Comparison of ENCODE assay signal across 16 cellular contexts in the genomic region with DNA sequence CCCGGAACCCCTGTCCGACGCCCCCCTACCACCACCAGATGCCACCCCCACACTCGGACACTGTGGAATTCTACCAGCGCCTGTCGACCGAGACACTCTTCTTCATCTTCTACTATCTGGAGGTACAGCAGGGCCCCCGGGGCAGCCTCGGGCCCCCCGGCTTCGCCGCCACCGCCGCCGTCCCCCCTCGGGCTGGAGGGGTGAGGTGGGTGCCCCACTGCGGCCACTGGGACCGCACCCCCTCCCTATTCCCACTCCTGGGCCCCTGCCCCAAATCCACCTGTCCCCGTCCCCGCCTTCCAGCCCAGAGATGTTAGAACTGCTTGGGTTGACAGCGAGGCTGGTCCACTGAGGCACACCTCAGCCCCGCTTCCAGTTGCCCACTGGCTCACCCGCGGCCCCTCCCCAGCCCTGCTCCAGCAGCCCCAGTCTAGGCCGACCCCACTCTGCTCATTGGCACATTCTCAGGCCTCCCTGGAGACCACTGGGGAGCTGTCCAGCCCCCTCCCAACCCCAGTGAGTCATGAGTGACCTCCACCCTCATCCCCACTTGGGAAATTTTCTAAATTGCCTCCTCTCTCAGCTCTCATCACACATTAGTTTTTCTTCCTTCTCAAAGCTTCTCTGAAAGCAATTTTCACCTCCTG. TPM values are rescaled to one million over a fixed set of nuclear protein-coding genes. Genes with fewer than 3 reads are reported as not detected.
DNase-seq lines count a peak whose midpoint lies in the region; ATAC-seq, FAIRE-seq and TF ChIP-seq lines count a peak whose summit lies in the region.
"Had no signal": no experiment of that assay in that cellular context is flagged by ENCODE, and none has a peak within 500 bp of the region (broad histone marks: within the 10 kb centered on the region; RNA-seq: fewer than 3 reads in every experiment).

No MANE protein-coding gene starts in this region.

- H4K20me1 ChIP-seq in HepG2 (ENCODE audit: insufficient read depth, low read length) = 0 out of 2 replicates have a peak, but pooled peaks cover 3% of the 10 kb centered on the region

- H3K27me3 ChIP-seq in HepG2 (ENCODE audit: control insufficient read depth in 1 of 2, insufficient read depth in 2 of 2, low read length in 2 of 2) (no peaks in the 10 kb centered on the region), right lobe of liver (no peaks in the 10 kb centered on the region), stomach smooth muscle (ENCODE audit: control insufficient read depth in 1 of 2, insufficient read depth in 2 of 2, low read length in 2 of 2) (no peaks in the 10 kb centered on the region)

- TF ChIP-seq RAD21 in HepG2 (CRISPR knock-in tag; IDR thresholded peaks at IDR 0.05) = no peak

- POLR2A ChIA-PET in HepG2 (lab: Yijun Ruan, JAX) = no interaction called here

- no peak for ATAC-seq in HepG2
- no peak for ATAC-seq in right lobe of liver
- no peak for ATAC-seq in HG02885 (IDR thresholded peaks at IDR 0.05; ENCODE audit: poor library complexity, unreplicated experiment)
- ATAC-seq: activated naive CD8-positive, alpha-beta T cell treated with anti-CD3 and anti-CD28 coated beads, Interleukin-2, amount 50 U/mL, for 24 hours had no signal

- no peak overlapping the region for H3K27ac ChIP-seq in HepG2 (ENCODE audit: extremely low read length, insufficient read depth, low read length)
- H3K27ac ChIP-seq in right lobe of liver = no peak overlapping the region
- H3K27ac ChIP-seq in stomach smooth muscle (ENCODE audit: low read length) = peak overlapping the region; percentile 6
- H3K27ac ChIP-seq: KMS-11 had no signal

- BruUV-seq in HepG2 (replicated peaks; lab: Mats Ljungman, UMichigan) = no TSS peak

- H3K4me2 ChIP-seq in HepG2 (ENCODE audit: low read depth, low read length) = no peak overlapping the region
- H3K4me2 ChIP-seq: KMS-11 had no signal

- TF ChIP-seq EP300 in HepG2 (IDR thresholded peaks at IDR 0.05; ENCODE audit: low read depth in 2 of 2, low read length in 2 of 2) (no peak), HepG2 (CRISPR knock-in tag; IDR thresholded peaks at IDR 0.05; ENCODE audit: borderline replicate concordance) (no peak)

- H3K9me3 ChIP-seq in HepG2 (ENCODE audit: low read length) = no peaks in the 10 kb centered on the region
- H3K9me3 ChIP-seq in right lobe of liver = no peaks in the 10 kb centered on the region
- no peaks in the 10 kb centered on the region for H3K9me3 ChIP-seq in stomach smooth muscle (ENCODE audit: control insufficient read depth in 2 of 2, low read length in 2 of 2)

- TF ChIP-seq CTCF in HepG2 (CRISPR knock-in tag; IDR thresholded peaks at IDR 0.05) (no peak), right lobe of liver (IDR thresholded peaks at IDR 0.05) (no peak)

- H3K9ac ChIP-seq in HepG2 (ENCODE audit: insufficient read depth, low read depth, low read length) (no peak overlapping the region), stomach smooth muscle (ENCODE audit: low read length in 2 of 2) (no peak overlapping the region)
- H3K9ac ChIP-seq: KMS-11 had no signal

- H3K36me3 ChIP-seq in HepG2 (replicated peaks in 1 of 2; ENCODE audit: control insufficient read depth in 1 of 2, insufficient read depth in 2 of 2, low read length in 2 of 2) = peaks cover 35 to 90% of the 10 kb centered on the region in 2 experiments
- H3K36me3 ChIP-seq in right lobe of liver = peaks cover 6 to 96% (median 37%) of the 10 kb centered on the region in 4 donors
- peaks cover 56 to 61% of the 10 kb centered on the region in 2 donors for H3K36me3 ChIP-seq in stomach smooth muscle (ENCODE audit: control insufficient read depth in 2 of 2, insufficient read depth in 2 of 2, low read length in 2 of 2)

- intact Hi-C loops in HepG2 (cut with micrococcal nuclease; ENCODE audit: unreplicated experiment) = no loop called here
- intact Hi-C loops in right lobe of liver (cut with DNase I) = no loop called here

- no peak overlapping the region for H2AFZ ChIP-seq in HepG2 (ENCODE audit: low read length)

- DNase-seq in HepG2 (ENCODE audit: low spot score) (no peak), right lobe of liver (no peak), fibroblast of peridontal ligament (ENCODE audit: extremely low read depth) (peak; percentile 34), NCI-H526 (lab: John Stamatoyannopoulos, UW) (no peak)
- DNase-seq: activated naive CD8-positive, alpha-beta T cell treated with anti-CD3 and anti-CD28 coated beads, Interleukin-2, amount 50 U/mL, for 24 hours; AML-193; DMS53; midbrain; NCI-H187; stimulated activated CD4-positive, alpha-beta T cell treated with anti-CD3 and anti-CD28 coated beads, Interleukin-4, amount 100 ng/mL, for 24 hours; stimulated activated naive CD4-positive, alpha-beta T cell treated with Interleukin-2 at 50 U/mL for 16 hours had no signal

- H3K4me3 ChIP-seq in HepG2 (replicated peaks in 1 of 3; ENCODE audit: insufficient read depth in 1 of 3, low read depth in 2 of 3, low read length in 3 of 3) (no peak overlapping the region), right lobe of liver (no peak overlapping the region), stomach smooth muscle (ENCODE audit: low read length in 2 of 2) (no peak overlapping the region)

- TF ChIP-seq POLR2A in HepG2 (IDR thresholded peaks at IDR 0.05; ENCODE audit: insufficient read depth in 1 of 2, low read depth in 2 of 2, low read length in 2 of 2) = no peak
- no peak for TF ChIP-seq POLR2A in right lobe of liver (IDR thresholded peaks at IDR 0.05)

- H3K79me2 ChIP-seq in HepG2 (ENCODE audit: insufficient read depth, low read length) = no peaks in the 10 kb centered on the region

- 99% methylated on average over 25 of the region's 25 CpGs for WGBS in HepG2 (ENCODE audit: low lambda C conversion rate)
- WGBS in right lobe of liver (ENCODE audit: insufficient coverage, low coverage, low lambda C conversion rate, missing lambda C conversion rate) = 83% methylated on average over 1 of the region's 25 CpGs

- H3K4me1 ChIP-seq in HepG2 (ENCODE audit: insufficient read depth, low read length) (peaks cover under 1% of the 10 kb centered on the region; the same call in 1 of the 2 replicates), right lobe of liver (no peaks in the 10 kb centered on the region), stomach smooth muscle (ENCODE audit: control insufficient read depth, insufficient read depth, low read length) (peaks cover 11% of the 10 kb centered on the region)

- in situ Hi-C loops in HepG2 (cut with HindIII; ENCODE audit: extremely low pct_ligation_motif_present, low pct_unique_long_range_greater_than_20kb) = no loop called here

- FAIRE-seq in HepG2 (lab: Jason Lieb, UNC) = no peak
- FAIRE-seq: colon, TTC549 had no signal

- CTCF ChIA-PET in HepG2 (lab: Yijun Ruan, JAX; ENCODE audit: low intra/inter-chr PET ratio, low total read pairs) = no interaction called here

RNA-seq across cellular contexts. Expression of a gene that starts 6.5 kb away (rescaled TPM):
- 3.8 and 4.0 TPM in 2 replicates for total RNA-seq in HepG2 (2016; rRNA removed; fragmentation: Illumina TruSeq; extraction: Trizol)
- 1.9 and 2.2 TPM in 2 replicates for total RNA-seq in HepG2 (2016; cell fraction: cytosol; rRNA removed; fragmentation: Illumina TruSeq; extraction: Trizol; ENCODE audit: low read depth)
- total RNA-seq in HepG2 (2016; cell fraction: insoluble cytoplasmic fraction; rRNA removed; fragmentation: Illumina TruSeq; extraction: Trizol) = 4.3 and 4.8 TPM in 2 replicates
- 1.6 and 1.8 TPM in 2 replicates for total RNA-seq in HepG2 (2016; cell fraction: membrane; rRNA removed; fragmentation: Illumina TruSeq; extraction: Trizol)
- total RNA-seq in HepG2 (2016; cell fraction: nucleus; rRNA removed; fragmentation: Illumina TruSeq; extraction: Trizol) = 2.2 and 2.7 TPM in 2 replicates
- 1.8 and 2.0 TPM in 2 replicates for polyA plus RNA-seq in HepG2 (2011; rRNA removed)
- 2.1 and 2.4 TPM in 2 replicates for polyA plus RNA-seq in HepG2 (2011; cell fraction: cytosol; rRNA removed)
- polyA plus RNA-seq in HepG2 (2011; cell fraction: nucleus; rRNA removed) = 1.8 and 2.0 TPM in 2 replicates
- 2.6 TPM in 2 replicates for polyA plus RNA-seq in HepG2 (2012)
- polyA plus RNA-seq in HepG2 (2016; cell fraction: cytosol; fragmentation: Illumina TruSeq; extraction: Trizol; ENCODE audit: low read depth) = 1.6 TPM in 2 replicates
- 4.4 and 4.9 TPM in 2 replicates for polyA plus RNA-seq in HepG2 (2016; cell fraction: insoluble cytoplasmic fraction; fragmentation: Illumina TruSeq; extraction: Trizol; ENCODE audit: low read depth)
- 1.0 TPM in 2 replicates for polyA plus RNA-seq in HepG2 (2016; cell fraction: membrane; fragmentation: Illumina TruSeq; extraction: Trizol; ENCODE audit: low read depth)
- 2.7 and 3.1 TPM in 2 replicates for polyA plus RNA-seq in HepG2 (2016; cell fraction: nucleus; fragmentation: Illumina TruSeq; extraction: Trizol; ENCODE audit: insufficient read depth, low read depth)
- polyA minus RNA-seq in HepG2 (2011; rRNA and poly(A)+ RNA removed; ENCODE audit: low replicate concordance) = 0.40 and 0.48 TPM in 2 replicates
- polyA minus RNA-seq in HepG2 (2011; cell fraction: cytosol; rRNA and poly(A)+ RNA removed) = 0.79 and 1.1 TPM in 2 replicates
- polyA minus RNA-seq in HepG2 (2011; cell fraction: nucleus; rRNA and poly(A)+ RNA removed) = 1.7 and 1.9 TPM in 2 replicates
- total RNA-seq in right lobe of liver = 1 to 10 TPM; 1.2 to 3.5 (median 3.2) TPM

RNA-seq across cellular contexts. Expression of a gene that starts 15.4 kb away (rescaled TPM):
- total RNA-seq in HepG2 (2016; rRNA removed; fragmentation: Illumina TruSeq; extraction: Trizol) (5.8 and 7.6 TPM in 2 replicates), right lobe of liver (10 to 100 TPM in 5 of 6 experiments, 1 to 10 TPM in 1; 7.1 to 21.6 (median 15.5) TPM)
- total RNA-seq in HepG2 (2016; cell fraction: cytosol; rRNA removed; fragmentation: Illumina TruSeq; extraction: Trizol; ENCODE audit: low read depth) = 4.0 and 5.5 TPM in 2 replicates
- total RNA-seq in HepG2 (2016; cell fraction: insoluble cytoplasmic fraction; rRNA removed; fragmentation: Illumina TruSeq; extraction: Trizol) = 6.1 and 8.1 TPM in 2 replicates
- total RNA-seq in HepG2 (2016; cell fraction: membrane; rRNA removed; fragmentation: Illumina TruSeq; extraction: Trizol) = 11.8 and 13.1 TPM in 2 replicates
- total RNA-seq in HepG2 (2016; cell fraction: nucleus; rRNA removed; fragmentation: Illumina TruSeq; extraction: Trizol) = 11.3 and 13.6 TPM in 2 replicates
- 4.3 and 4.9 TPM in 2 replicates for polyA plus RNA-seq in HepG2 (2011; rRNA removed)
- 4.0 and 4.5 TPM in 2 replicates for polyA plus RNA-seq in HepG2 (2011; cell fraction: cytosol; rRNA removed)
- polyA plus RNA-seq in HepG2 (2011; cell fraction: nucleus; rRNA removed) = 21.1 and 21.5 TPM in 2 replicates
- 18.8 and 22.7 TPM in 2 replicates for polyA plus RNA-seq in HepG2 (2012)
- polyA plus RNA-seq in HepG2 (2016; cell fraction: cytosol; fragmentation: Illumina TruSeq; extraction: Trizol; ENCODE audit: low read depth) = 7.9 TPM in 2 replicates
- 25.5 and 38.4 TPM in 2 replicates for polyA plus RNA-seq in HepG2 (2016; cell fraction: insoluble cytoplasmic fraction; fragmentation: Illumina TruSeq; extraction: Trizol; ENCODE audit: low read depth)
- polyA plus RNA-seq in HepG2 (2016; cell fraction: membrane; fragmentation: Illumina TruSeq; extraction: Trizol; ENCODE audit: low read depth) = 11.9 and 12.9 TPM in 2 replicates
- polyA plus RNA-seq in HepG2 (2016; cell fraction: nucleus; fragmentation: Illumina TruSeq; extraction: Trizol; ENCODE audit: insufficient read depth, low read depth) = 58.2 and 71.4 TPM in 2 replicates
- 6.7 and 8.6 TPM in 2 replicates for polyA minus RNA-seq in HepG2 (2011; rRNA and poly(A)+ RNA removed; ENCODE audit: low replicate concordance)
- 13.1 and 16.9 TPM in 2 replicates for polyA minus RNA-seq in HepG2 (2011; cell fraction: cytosol; rRNA and poly(A)+ RNA removed)
- polyA minus RNA-seq in HepG2 (2011; cell fraction: nucleus; rRNA and poly(A)+ RNA removed) = 7.5 and 10.3 TPM in 2 replicates

RNA-seq across cellular contexts. Expression of a gene that starts 20.0 kb away (rescaled TPM):
- total RNA-seq in HepG2 (2016; rRNA removed; fragmentation: Illumina TruSeq; extraction: Trizol) (0.24 TPM in 1 of 2 replicates, not detected in the other), right lobe of liver (1 to 10 TPM in 3 of 6 experiments, under 1 TPM in 3; 0.18 to 2.4 (median 1.1) TPM)
- not detected in 2 replicates for total RNA-seq in HepG2 (2016; cell fraction: cytosol; rRNA removed; fragmentation: Illumina TruSeq; extraction: Trizol; ENCODE audit: low read depth)
- total RNA-seq in HepG2 (2016; cell fraction: insoluble cytoplasmic fraction; rRNA removed; fragmentation: Illumina TruSeq; extraction: Trizol) = 0.15 TPM in 1 of 2 replicates, not detected in the other
- 0.41 TPM in 1 of 2 replicates, not detected in the other for total RNA-seq in HepG2 (2016; cell fraction: membrane; rRNA removed; fragmentation: Illumina TruSeq; extraction: Trizol)
- not detected in 2 replicates for total RNA-seq in HepG2 (2016; cell fraction: nucleus; rRNA removed; fragmentation: Illumina TruSeq; extraction: Trizol)
- polyA plus RNA-seq in HepG2 (2011; rRNA removed) = 0.13 and 0.35 TPM in 2 replicates
- polyA plus RNA-seq in HepG2 (2011; cell fraction: cytosol; rRNA removed) = 0.08 and 0.15 TPM in 2 replicates
- polyA plus RNA-seq in HepG2 (2011; cell fraction: nucleus; rRNA removed) = 1.8 and 1.9 TPM in 2 replicates
- 0.41 and 0.86 TPM in 2 replicates for polyA plus RNA-seq in HepG2 (2012)
- 0.26 TPM in 1 of 2 replicates, not detected in the other for polyA plus RNA-seq in HepG2 (2016; cell fraction: cytosol; fragmentation: Illumina TruSeq; extraction: Trizol; ENCODE audit: low read depth)
- polyA plus RNA-seq in HepG2 (2016; cell fraction: insoluble cytoplasmic fraction; fragmentation: Illumina TruSeq; extraction: Trizol; ENCODE audit: low read depth) = not detected in 2 replicates
- polyA plus RNA-seq in HepG2 (2016; cell fraction: membrane; fragmentation: Illumina TruSeq; extraction: Trizol; ENCODE audit: low read depth) = 0.10 and 0.50 TPM in 2 replicates
- 0.73 TPM in 1 of 2 replicates, not detected in the other for polyA plus RNA-seq in HepG2 (2016; cell fraction: nucleus; fragmentation: Illumina TruSeq; extraction: Trizol; ENCODE audit: insufficient read depth, low read depth)
- 0.12 and 0.35 TPM in 2 replicates for polyA minus RNA-seq in HepG2 (2011; rRNA and poly(A)+ RNA removed; ENCODE audit: low replicate concordance)
- not detected in 2 replicates for polyA minus RNA-seq in HepG2 (2011; cell fraction: cytosol; rRNA and poly(A)+ RNA removed)
- polyA minus RNA-seq in HepG2 (2011; cell fraction: nucleus; rRNA and poly(A)+ RNA removed) = 0.87 TPM in 1 of 2 replicates, not detected in the other

RNA-seq across cellular contexts. Expression of a gene that starts 36.4 kb away (rescaled TPM):
- 9.0 and 22.2 TPM in 2 replicates for total RNA-seq in HepG2 (2016; rRNA removed; fragmentation: Illumina TruSeq; extraction: Trizol)
- total RNA-seq in HepG2 (2016; cell fraction: cytosol; rRNA removed; fragmentation: Illumina TruSeq; extraction: Trizol; ENCODE audit: low read depth) = 6.0 and 7.0 TPM in 2 replicates
- total RNA-seq in HepG2 (2016; cell fraction: insoluble cytoplasmic fraction; rRNA removed; fragmentation: Illumina TruSeq; extraction: Trizol) = 9.8 and 24.6 TPM in 2 replicates
- 10.9 and 16.4 TPM in 2 replicates for total RNA-seq in HepG2 (2016; cell fraction: membrane; rRNA removed; fragmentation: Illumina TruSeq; extraction: Trizol)
- 22.1 and 22.7 TPM in 2 replicates for total RNA-seq in HepG2 (2016; cell fraction: nucleus; rRNA removed; fragmentation: Illumina TruSeq; extraction: Trizol)
- polyA plus RNA-seq in HepG2 (2011; rRNA removed) = 25.5 and 42.2 TPM in 2 replicates
- polyA plus RNA-seq in HepG2 (2011; cell fraction: cytosol; rRNA removed) = 14.0 and 19.6 TPM in 2 replicates
- polyA plus RNA-seq in HepG2 (2011; cell fraction: nucleus; rRNA removed) = 62.9 and 70.0 TPM in 2 replicates
- polyA plus RNA-seq in HepG2 (2012) = 26.2 and 43.9 TPM in 2 replicates
- 5.9 and 6.3 TPM in 2 replicates for polyA plus RNA-seq in HepG2 (2016; cell fraction: cytosol; fragmentation: Illumina TruSeq; extraction: Trizol; ENCODE audit: low read depth)
- polyA plus RNA-seq in HepG2 (2016; cell fraction: insoluble cytoplasmic fraction; fragmentation: Illumina TruSeq; extraction: Trizol; ENCODE audit: low read depth) = 14.0 and 15.8 TPM in 2 replicates
- polyA plus RNA-seq in HepG2 (2016; cell fraction: membrane; fragmentation: Illumina TruSeq; extraction: Trizol; ENCODE audit: low read depth) = 15.2 and 15.3 TPM in 2 replicates
- 55.8 and 59.3 TPM in 2 replicates for polyA plus RNA-seq in HepG2 (2016; cell fraction: nucleus; fragmentation: Illumina TruSeq; extraction: Trizol; ENCODE audit: insufficient read depth, low read depth)
- polyA minus RNA-seq in HepG2 (2011; rRNA and poly(A)+ RNA removed; ENCODE audit: low replicate concordance) = 43.8 and 78.6 TPM in 2 replicates
- 25.2 and 27.9 TPM in 2 replicates for polyA minus RNA-seq in HepG2 (2011; cell fraction: cytosol; rRNA and poly(A)+ RNA removed)
- 11.7 and 13.1 TPM in 2 replicates for polyA minus RNA-seq in HepG2 (2011; cell fraction: nucleus; rRNA and poly(A)+ RNA removed)
- total RNA-seq in right lobe of liver = 10 to 100 TPM; 26.6 to 57.7 (median 32.9) TPM

RNA-seq across cellular contexts. Expression of a gene that starts 37.4 kb away (rescaled TPM):
- total RNA-seq in HepG2 (2016; rRNA removed; fragmentation: Illumina TruSeq; extraction: Trizol) = 63.8 and 68.9 TPM in 2 replicates
- 9.6 and 11.5 TPM in 2 replicates for total RNA-seq in HepG2 (2016; cell fraction: cytosol; rRNA removed; fragmentation: Illumina TruSeq; extraction: Trizol; ENCODE audit: low read depth)
- 62.0 and 64.7 TPM in 2 replicates for total RNA-seq in HepG2 (2016; cell fraction: insoluble cytoplasmic fraction; rRNA removed; fragmentation: Illumina TruSeq; extraction: Trizol)
- total RNA-seq in HepG2 (2016; cell fraction: membrane; rRNA removed; fragmentation: Illumina TruSeq; extraction: Trizol) = 23.1 and 26.5 TPM in 2 replicates
- total RNA-seq in HepG2 (2016; cell fraction: nucleus; rRNA removed; fragmentation: Illumina TruSeq; extraction: Trizol) = 30.4 and 33.1 TPM in 2 replicates
- polyA plus RNA-seq in HepG2 (2011; rRNA removed) = 23.8 and 29.5 TPM in 2 replicates
- 25.5 and 31.8 TPM in 2 replicates for polyA plus RNA-seq in HepG2 (2011; cell fraction: cytosol; rRNA removed)
- 65.6 and 76.0 TPM in 2 replicates for polyA plus RNA-seq in HepG2 (2011; cell fraction: nucleus; rRNA removed)
- polyA plus RNA-seq in HepG2 (2012) = 31.9 and 33.4 TPM in 2 replicates
- polyA plus RNA-seq in HepG2 (2016; cell fraction: cytosol; fragmentation: Illumina TruSeq; extraction: Trizol; ENCODE audit: low read depth) = 8.8 and 9.7 TPM in 2 replicates
- polyA plus RNA-seq in HepG2 (2016; cell fraction: insoluble cytoplasmic fraction; fragmentation: Illumina TruSeq; extraction: Trizol; ENCODE audit: low read depth) = 66.2 and 72.8 TPM in 2 replicates
- polyA plus RNA-seq in HepG2 (2016; cell fraction: membrane; fragmentation: Illumina TruSeq; extraction: Trizol; ENCODE audit: low read depth) = 15.4 and 16.9 TPM in 2 replicates
- 56.8 and 57.4 TPM in 2 replicates for polyA plus RNA-seq in HepG2 (2016; cell fraction: nucleus; fragmentation: Illumina TruSeq; extraction: Trizol; ENCODE audit: insufficient read depth, low read depth)
- polyA minus RNA-seq in HepG2 (2011; rRNA and poly(A)+ RNA removed; ENCODE audit: low replicate concordance) = 21.6 and 22.6 TPM in 2 replicates
- 10.0 and 12.8 TPM in 2 replicates for polyA minus RNA-seq in HepG2 (2011; cell fraction: cytosol; rRNA and poly(A)+ RNA removed)
- polyA minus RNA-seq in HepG2 (2011; cell fraction: nucleus; rRNA and poly(A)+ RNA removed) = 14.3 and 15.6 TPM in 2 replicates
- total RNA-seq in right lobe of liver = 10 to 100 TPM; 22.1 to 34.9 (median 27.9) TPM
